Comparison of ENCODE assay signal across 1 cellular context in genomic region chrX:7927259-7928167, GRCh38.
TF ChIP-seq lines count a peak whose summit lies in the region.

TSS of gene PNPLA4 (minus strand) at chrX:7927413. CDS start at chrX:7926119, 1,294 bp downstream.

TF ChIP-seq in K562, 482 proteins besides CTCF, POLR2A, EP300 and RAD21 (continued from another document and continues in another):
- no peak for TF ChIP-seq ZNF3 (CRISPR knock-in tag; IDR thresholded peaks at IDR 0.05)
- no peak for TF ChIP-seq TCF7 (IDR thresholded peaks at IDR 0.05; ENCODE audit: borderline replicate concordance)
- TF ChIP-seq NONO (IDR thresholded peaks at IDR 0.05; ENCODE audit: low read depth in 2 of 2, low read length in 1 of 2): no peak
- TF ChIP-seq ZNF395 (CRISPR knock-in tag; IDR thresholded peaks at IDR 0.05): peak; percentile 84; the same call in 1 of the 2 replicates
- TF ChIP-seq HNRNPL (IDR thresholded peaks at IDR 0.05; ENCODE audit: low read depth, low read length): no peak
- no peak for TF ChIP-seq BDP1 (IDR thresholded peaks at IDR 0.05; ENCODE audit: insufficient read depth, insufficient read length)
- no peak for TF ChIP-seq ATF6 (CRISPR knock-in tag; IDR thresholded peaks at IDR 0.05)
- TF ChIP-seq CBFB (CRISPR knock-in tag; IDR thresholded peaks at IDR 0.05): no peak
- no peak for TF ChIP-seq NFIC (IDR thresholded peaks at IDR 0.05)
- no peak for TF ChIP-seq ARID3B (CRISPR knock-in tag; IDR thresholded peaks at IDR 0.05; ENCODE audit: borderline replicate concordance)
- TF ChIP-seq TSHZ1 (CRISPR knock-in tag; IDR thresholded peaks at IDR 0.05): no peak
- TF ChIP-seq MAZ (CRISPR knock-in tag; conservative IDR thresholded peaks at IDR 0.05 in 1 of 2, IDR thresholded peaks at IDR 0.05 in 1 of 2): peak in 1 of 2 experiments; percentile 32; a peak in 1 of 4 replicates
- TF ChIP-seq IRF9 (tag; IDR thresholded peaks at IDR 0.05): no peak
- TF ChIP-seq HES1 (IDR thresholded peaks at IDR 0.05; ENCODE audit: low read depth): no peak
- TF ChIP-seq KDM5B (IDR thresholded peaks at IDR 0.05; ENCODE audit: insufficient replicate concordance, low read depth, low read length): no peak
- no peak for TF ChIP-seq WHSC1 (IDR thresholded peaks at IDR 0.05; ENCODE audit: low read length)
- TF ChIP-seq BRF2 (IDR thresholded peaks at IDR 0.05; ENCODE audit: borderline replicate concordance, insufficient read depth, insufficient read length): no peak
- no peak for TF ChIP-seq ZBED1 (IDR thresholded peaks at IDR 0.05)
- no peak for TF ChIP-seq MXI1 (IDR thresholded peaks at IDR 0.05; ENCODE audit: low read depth, low read length)
- TF ChIP-seq KLF10 (CRISPR knock-in tag; IDR thresholded peaks at IDR 0.05): no peak
- TF ChIP-seq BCLAF1 (IDR thresholded peaks at IDR 0.05; ENCODE audit: borderline replicate concordance in 1 of 2, control insufficient read depth in 1 of 2, low read depth in 2 of 2, low read length in 1 of 2): no peak
- TF ChIP-seq FOXP1 (CRISPR knock-in tag; IDR thresholded peaks at IDR 0.05): no peak
- no peak for TF ChIP-seq HDGF (IDR thresholded peaks at IDR 0.05)
- no peak for TF ChIP-seq ZNF311 (CRISPR knock-in tag; IDR thresholded peaks at IDR 0.05)
- no peak for TF ChIP-seq RFX1 (IDR thresholded peaks at IDR 0.05)
- TF ChIP-seq SMAD4 (CRISPR knock-in tag; conservative IDR thresholded peaks at IDR 0.05): no peak; the same call in 1 of the 2 replicates
- peak; percentile 62; the same call in 1 of the 2 replicates for TF ChIP-seq POLR2AphosphoS5 (IDR thresholded peaks at IDR 0.05; ENCODE audit: control insufficient read depth, insufficient read depth, low read depth, low read length)
- no peak for TF ChIP-seq ZFPM2 (CRISPR knock-in tag; IDR thresholded peaks at IDR 0.05)
- no peak for TF ChIP-seq RBM15 (IDR thresholded peaks at IDR 0.05; ENCODE audit: insufficient read depth, low read length)
- TF ChIP-seq SMARCA4 (IDR thresholded peaks at IDR 0.05): no peak
- peak in 1 of 2 experiments; percentile 49; a peak in 1 of 3 replicates for TF ChIP-seq CBX3 (IDR thresholded peaks at IDR 0.05; ENCODE audit: borderline replicate concordance in 1 of 2, low read length in 2 of 2)
- no peak for TF ChIP-seq MCM3 (IDR thresholded peaks at IDR 0.05)
- no peak for TF ChIP-seq ZNF785 (CRISPR knock-in tag; IDR thresholded peaks at IDR 0.05)
- TF ChIP-seq ZFP1 (CRISPR knock-in tag; IDR thresholded peaks at IDR 0.05): no peak
- TF ChIP-seq ZSCAN32 (CRISPR knock-in tag; IDR thresholded peaks at IDR 0.05): no peak
- no peak for TF ChIP-seq CEBPG (CRISPR knock-in tag; IDR thresholded peaks at IDR 0.05)
- no peak for TF ChIP-seq CEBPG (tag; conservative IDR thresholded peaks at IDR 0.05 in 1 of 2, IDR thresholded peaks at IDR 0.05 in 1 of 2)
- TF ChIP-seq DNMT1 (IDR thresholded peaks at IDR 0.05): no peak
- peak; percentile 77 for TF ChIP-seq ZBTB12 (CRISPR knock-in tag; IDR thresholded peaks at IDR 0.05)
- peak; percentile 46; the same call in 1 of the 2 replicates for TF ChIP-seq ZEB2 (IDR thresholded peaks at IDR 0.05)
- TF ChIP-seq STAT5B (CRISPR knock-in tag; IDR thresholded peaks at IDR 0.05): no peak
- TF ChIP-seq GABPA (tag; conservative IDR thresholded peaks at IDR 0.05; ENCODE audit: low read depth): peak; percentile 97
- TF ChIP-seq SAFB (IDR thresholded peaks at IDR 0.05; ENCODE audit: borderline replicate concordance, low read depth, low read length): no peak
- TF ChIP-seq CXXC5 (CRISPR knock-in tag; IDR thresholded peaks at IDR 0.05): peak; percentile 71
- TF ChIP-seq TBP (optimal IDR thresholded peaks at IDR 0.05; ENCODE audit: low read depth, low read length): peak; percentile 80
- no peak for TF ChIP-seq SNAPC5 (CRISPR knock-in tag; IDR thresholded peaks at IDR 0.05)
- TF ChIP-seq SFPQ (IDR thresholded peaks at IDR 0.05; ENCODE audit: low read depth, low read length): no peak
- TF ChIP-seq ZNF79 (CRISPR knock-in tag; IDR thresholded peaks at IDR 0.05; ENCODE audit: low read depth): no peak
- TF ChIP-seq HMG20A (CRISPR knock-in tag; conservative IDR thresholded peaks at IDR 0.05): no peak
- no peak for TF ChIP-seq KDM2B (CRISPR knock-in tag; IDR thresholded peaks at IDR 0.05)
- no peak for TF ChIP-seq ZBTB7A (IDR thresholded peaks at IDR 0.05; ENCODE audit: borderline replicate concordance, control insufficient read depth, low read depth, low read length)
- no peak for TF ChIP-seq PHB (CRISPR knock-in tag; IDR thresholded peaks at IDR 0.05)
